In genomic region chr9:105188746-105189145, GRCh38 we compare ENCODE assay signal across 22 cellular contexts. TPM values are rescaled to one million over a fixed set of nuclear protein-coding genes. Genes with fewer than 3 reads are reported as not detected.
DNase-seq lines count a peak whose midpoint lies in the region; ATAC-seq and TF ChIP-seq lines count a peak whose summit lies in the region.
"Had no signal": no experiment of that assay in that cellular context is flagged by ENCODE, and none has a peak within 500 bp of the region (broad histone marks: within the 10 kb centered on the region; RNA-seq: fewer than 3 reads in every experiment).

No MANE protein-coding gene starts in this region.

- no TSS peak for BruUV-seq in OCI-LY7 (replicated peaks; lab: Mats Ljungman, UMichigan)

- H3K36me3 ChIP-seq in GM06990 (ENCODE audit: control insufficient read depth, insufficient read depth, low read length): no peaks in the 10 kb centered on the region
- no peaks in the 10 kb centered on the region for H3K36me3 ChIP-seq in OCI-LY7 (ENCODE audit: insufficient read depth, low read length)
- H3K36me3 ChIP-seq: heart right ventricle, lower lobe of right lung, neutrophil had no signal

- H3K36me3 Mint-ChIP-seq in activated T-cell treated with anti-CD3 and anti-CD28 coated beads, Interleukin-2, amount 50 U/mL, for 24 hours (ENCODE audit: low read depth): no peaks in the 10 kb centered on the region
- H3K36me3 Mint-ChIP-seq: CD4-positive, CD25-positive, alpha-beta regulatory T cell; immature natural killer cell had no signal

- no peaks in the 10 kb centered on the region for H4K20me1 ChIP-seq in OCI-LY7 (ENCODE audit: insufficient read depth, low read length)

- H3K9me3 ChIP-seq in OCI-LY7 (ENCODE audit: low read length): no peaks in the 10 kb centered on the region
- H3K9me3 ChIP-seq: heart right ventricle, lower lobe of right lung, neutrophil had no signal

- H3K4me3 Mint-ChIP-seq in activated T-cell treated with anti-CD3 and anti-CD28 coated beads, Interleukin-2, amount 50 U/mL, for 24 hours: no peak overlapping the region
- H3K4me3 Mint-ChIP-seq: CD4-positive, CD25-positive, alpha-beta regulatory T cell; effector memory CD8-positive, alpha-beta T cell; immature natural killer cell had no signal

- H3K27me3 ChIP-seq in GM06990 (replicated peaks; ENCODE audit: control insufficient read depth, insufficient read depth, low read length): no peaks in the 10 kb centered on the region; the same call in 1 of the 2 replicates
- H3K27me3 ChIP-seq: neutrophil had no signal

- no peak overlapping the region for H3K27ac Mint-ChIP-seq in activated T-cell treated with anti-CD3 and anti-CD28 coated beads, Interleukin-2, amount 50 U/mL, for 24 hours
- H3K27ac Mint-ChIP-seq: CD4-positive, CD25-positive, alpha-beta regulatory T cell; effector memory CD8-positive, alpha-beta T cell; immature natural killer cell had no signal

- H3K4me1 ChIP-seq in OCI-LY7 (ENCODE audit: insufficient read depth, low read length, poor library complexity, severe bottlenecking): no peaks in the 10 kb centered on the region

- H3K79me2 ChIP-seq in OCI-LY7 (ENCODE audit: insufficient read depth, low read depth, low read length): no peaks in the 10 kb centered on the region

- H3K4me2 ChIP-seq in OCI-LY7 (ENCODE audit: low read length): no peak overlapping the region

- no peak for DNase-seq in GM06990 (ENCODE audit: extremely low read depth, insufficient read length)
- no peak for DNase-seq in OCI-LY7 (ENCODE audit: low spot score)
- DNase-seq in fibroblast of the aortic adventitia (ENCODE audit: low read depth): peak; percentile 20
- no peak for DNase-seq in hepatic stellate cell (ENCODE audit: low spot score)
- DNase-seq in activated T-cell treated with anti-CD3 and anti-CD28 coated beads, Interleukin-2, amount 50 U/mL, for 1 hour: no peak
- DNase-seq in activated T-cell treated with anti-CD3 and anti-CD28 coated beads, Interleukin-2, amount 50 U/mL, for 24 hours: no peak
- DNase-seq in activated naive CD4-positive, alpha-beta T cell treated with anti-CD3 and anti-CD28 coated beads, Interleukin-2, amount 50 U/mL, for 16 hours: no peak
- DNase-seq: activated CD4-positive, alpha-beta T cell treated with anti-CD3 and anti-CD28 coated beads, Interleukin-2, amount 50 U/mL, for 4 hours; activated naive CD4-positive, alpha-beta T cell; cerebellar nuclear complex; effector memory CD8-positive, alpha-beta T cell; GF-D8; heart right ventricle; immature natural killer cell; lower lobe of right lung; NCI-H1930; NCI-H446 treated with DMSO at 0.1 percent for 48 hours; Right ventricle myocardium superior had no signal

- POLR2A ChIA-PET in OCI-LY7 (lab: Charles Lee): no interaction called here

- H3K4me3 ChIP-seq in GM06990 (replicated peaks; ENCODE audit: low read depth, low read length): no peak overlapping the region
- H3K4me3 ChIP-seq in OCI-LY7 (ENCODE audit: low read depth, low read length, poor library complexity, severe bottlenecking): no peak overlapping the region
- no peak overlapping the region for H3K4me3 ChIP-seq in fibroblast of the aortic adventitia (ENCODE audit: low read depth, low read length)
- H3K4me3 ChIP-seq: heart right ventricle, lower lobe of right lung had no signal

- peak; percentile 19 for TF ChIP-seq CTCF in GM06990 (IDR thresholded peaks at IDR 0.05; ENCODE audit: insufficient read depth, low read length, poor library complexity, severe bottlenecking)
- peak; percentile 33; the same call in 1 of the 2 replicates for TF ChIP-seq CTCF in OCI-LY7 (conservative IDR thresholded peaks at IDR 0.05; ENCODE audit: low read length)
- no peak for TF ChIP-seq CTCF in fibroblast of the aortic adventitia (IDR thresholded peaks at IDR 0.05; ENCODE audit: insufficient read depth, low read length)

- H3K27me3 Mint-ChIP-seq in activated T-cell treated with anti-CD3 and anti-CD28 coated beads, Interleukin-2, amount 50 U/mL, for 24 hours: peaks cover 11% of the 10 kb centered on the region

- no peak overlapping the region for H2AFZ ChIP-seq in OCI-LY7 (ENCODE audit: low read length)

- H3K27ac ChIP-seq in OCI-LY7 (ENCODE audit: low read depth, low read length, poor library complexity, severe bottlenecking): no peak overlapping the region
- H3K27ac ChIP-seq: heart right ventricle, lower lobe of right lung, neutrophil, VCaP had no signal

- peak; percentile 50 for ATAC-seq in GM19372 (IDR thresholded peaks at IDR 0.05; ENCODE audit: low read depth, unreplicated experiment)
- ATAC-seq: effector memory CD8-positive, alpha-beta T cell; heart right ventricle; lower lobe of right lung had no signal

- H3K9me3 Mint-ChIP-seq in activated T-cell treated with anti-CD3 and anti-CD28 coated beads, Interleukin-2, amount 50 U/mL, for 24 hours: no peaks in the 10 kb centered on the region
- H3K9me3 Mint-ChIP-seq: CD4-positive, CD25-positive, alpha-beta regulatory T cell; effector memory CD8-positive, alpha-beta T cell; immature natural killer cell had no signal

- no peaks in the 10 kb centered on the region for H3K4me1 Mint-ChIP-seq in activated T-cell treated with anti-CD3 and anti-CD28 coated beads, Interleukin-2, amount 50 U/mL, for 24 hours (ENCODE audit: low read depth)
- H3K4me1 Mint-ChIP-seq: CD4-positive, CD25-positive, alpha-beta regulatory T cell had no signal

- CTCF ChIA-PET in OCI-LY7 (lab: Charles Lee; ENCODE audit: unreplicated experiment): no interaction called here

- intact Hi-C loops in OCI-LY7 (cut with micrococcal nuclease; ENCODE audit: unreplicated experiment): no loop called here

- H3K9me2 ChIP-seq in OCI-LY7 (ENCODE audit: insufficient read depth, low read length): no peaks in the 10 kb centered on the region

RNA-seq across cellular contexts. Expression of gene SLC44A1, which starts 55.7 kb away (rescaled TPM):
- total RNA-seq in OCI-LY7 (2014; rRNA removed; shearing (Covaris generic)): 26.6 and 27.6 TPM in 2 replicates
- total RNA-seq in OCI-LY7 (2022): 71.6 and 81.3 TPM in 2 replicates
- 44.1 and 60.5 TPM in 2 replicates for total RNA-seq in fibroblast of the aortic adventitia (ENCODE audit: low replicate concordance)
